Comparison of ENCODE assay signal across 8 cellular contexts in the genomic region with DNA sequence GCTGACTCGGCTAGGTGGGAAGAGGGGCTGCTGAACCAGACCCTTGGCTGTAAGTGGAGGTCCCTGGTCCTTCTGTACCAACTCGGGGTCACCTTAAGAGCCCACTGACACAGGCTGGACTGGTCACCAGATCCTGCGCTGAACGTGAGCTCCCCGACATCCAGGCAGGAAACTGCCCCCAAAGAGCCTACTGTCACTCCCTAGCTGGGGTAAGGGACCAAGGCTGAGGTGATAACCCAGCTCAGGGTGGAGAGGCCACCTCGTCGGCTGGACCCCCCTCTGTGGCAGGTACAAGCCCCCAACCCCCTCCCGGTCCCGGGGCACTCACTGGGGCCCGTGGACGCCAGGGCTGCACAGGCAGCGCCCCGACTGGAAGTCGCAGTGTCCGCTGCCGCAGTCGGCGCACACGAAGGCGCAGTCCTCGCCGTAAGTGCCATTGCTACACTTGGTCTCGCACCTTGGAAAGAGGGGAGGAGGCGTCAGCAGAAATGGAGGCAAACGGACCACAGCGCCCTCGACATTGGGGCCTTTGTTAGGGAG. TPM values are rescaled to one million over a fixed set of nuclear protein-coding genes. Genes with fewer than 3 reads are reported as not detected.
DNase-seq lines count a peak whose midpoint lies in the region; ATAC-seq, FAIRE-seq and TF ChIP-seq lines count a peak whose summit lies in the region.
"Had no signal": no experiment of that assay in that cellular context is flagged by ENCODE, and none has a peak within 500 bp of the region (broad histone marks: within the 10 kb centered on the region; RNA-seq: fewer than 3 reads in every experiment).

No MANE protein-coding gene starts in this region.

- no peak overlapping the region for H2AFZ ChIP-seq in osteoblast (ENCODE audit: low read length)

- no peak overlapping the region for H3K4me2 ChIP-seq in osteoblast (ENCODE audit: insufficient read depth, low read length)

- DNase-seq in D721Med (ENCODE audit: insufficient read length, low spot score) (peak; percentile 10), NB4 (ENCODE audit: low read depth) (no peak), osteoblast (ENCODE audit: insufficient read length, low spot score, missing footprints) (peak; percentile 89), cerebellum (ENCODE audit: low spot score) (no peak), cerebellar cortex (ENCODE audit: low spot score) (no peak)
- DNase-seq in effector memory CD4-positive, alpha-beta T cell, result no peak
- DNase-seq: NCI-H2029 treated with DMSO at 0.1 percent for 48 hours had no signal

- H3K27me3 ChIP-seq in effector memory CD4-positive, alpha-beta T cell (replicated peaks; ENCODE audit: control insufficient read depth, insufficient read depth, low read length, poor library complexity, severe bottlenecking), result no peaks in the 10 kb centered on the region
- no peaks in the 10 kb centered on the region for H3K27me3 ChIP-seq in osteoblast (ENCODE audit: insufficient read depth, low read length)

- FAIRE-seq in D721Med (lab: Jason Lieb, UNC), result no peak

- H3K27ac ChIP-seq in effector memory CD4-positive, alpha-beta T cell (ENCODE audit: insufficient read depth, low read length, poor library complexity, severe bottlenecking), result no peak overlapping the region
- H3K27ac ChIP-seq in osteoblast (ENCODE audit: low read depth, low read length), result no peak overlapping the region

- no peaks in the 10 kb centered on the region for H3K36me3 ChIP-seq in effector memory CD4-positive, alpha-beta T cell (ENCODE audit: control insufficient read depth, insufficient read depth, low read length)
- H3K36me3 ChIP-seq in osteoblast (ENCODE audit: insufficient read depth, low read length), result peaks cover 29% of the 10 kb centered on the region

- peaks cover 38% of the 10 kb centered on the region for H3K4me1 ChIP-seq in effector memory CD4-positive, alpha-beta T cell (ENCODE audit: control insufficient read depth, insufficient read depth, low read length, poor library complexity, severe bottlenecking)
- H3K4me1 ChIP-seq in osteoblast (ENCODE audit: insufficient read depth, low read length), result peaks cover 5% of the 10 kb centered on the region

- TF ChIP-seq CTCF in D721Med (IDR thresholded peaks at IDR 0.05; ENCODE audit: insufficient read depth, missing control alignments), result no peak
- peak; percentile 25 for TF ChIP-seq CTCF in NB4 (IDR thresholded peaks at IDR 0.05; ENCODE audit: low read depth, low read length)
- no peak for TF ChIP-seq CTCF in osteoblast (IDR thresholded peaks at IDR 0.05; ENCODE audit: extremely low read depth, low read depth, low read length)

- H3K4me3 ChIP-seq in NB4 (ENCODE audit: low read depth, low read length), result no peak overlapping the region
- H3K4me3 ChIP-seq in effector memory CD4-positive, alpha-beta T cell (ENCODE audit: insufficient read depth, low read depth, low read length, poor library complexity, severe bottlenecking), result peak overlapping the region; percentile 77
- H3K4me3 ChIP-seq in osteoblast (ENCODE audit: insufficient read depth, low read length), result no peak overlapping the region

- no peaks in the 10 kb centered on the region for H3K9me3 ChIP-seq in effector memory CD4-positive, alpha-beta T cell (ENCODE audit: control insufficient read depth, low read length)
- no peaks in the 10 kb centered on the region for H3K9me3 ChIP-seq in osteoblast (ENCODE audit: low read depth, low read length)

- no peak for ATAC-seq in HG02981 (IDR thresholded peaks at IDR 0.05; ENCODE audit: unreplicated experiment)

- H4K20me1 ChIP-seq in osteoblast (ENCODE audit: insufficient read depth, low read length), result peaks cover 71% of the 10 kb centered on the region

- H3K79me2 ChIP-seq in osteoblast (ENCODE audit: insufficient read depth, low read length), result peaks cover 52% of the 10 kb centered on the region

- no peak for TF ChIP-seq POLR2A in NB4 (IDR thresholded peaks at IDR 0.05; ENCODE audit: extremely low read depth, insufficient read length)

RNA-seq across cellular contexts. Expression of a gene that starts 7.5 kb away (rescaled TPM):
- total RNA-seq in osteoblast (18.3 and 23.9 TPM in 2 replicates), cerebellum (3.2 TPM)

RNA-seq across cellular contexts. Expression of a gene that starts 36.2 kb away (rescaled TPM):
- total RNA-seq in osteoblast (12.4 and 13.8 TPM in 2 replicates), cerebellum (31.8 TPM)

Comparison
In these comparisons a context has a peak if more than half of its experiments do, and no peak if none do; other contexts are left out.
1. DNase-seq: peak in D721Med (single experiment) and osteoblast (single experiment); none in NB4 (single experiment), effector memory CD4-positive, alpha-beta T cell (0 of 3), cerebellum (single experiment) and cerebellar cortex (single experiment).